In genomic region chr12:124422570-124423523, GRCh38 we compare ENCODE assay signal across 8 cellular contexts.
DNase-seq lines count a peak whose midpoint lies in the region; ATAC-seq and TF ChIP-seq lines count a peak whose summit lies in the region.

No MANE protein-coding gene starts in this region.

- no peaks in the 10 kb centered on the region for H3K4me1 ChIP-seq in CD8-positive, alpha-beta T cell (ENCODE audit: insufficient read depth, low read length)

- intact Hi-C loops in CD8-positive, alpha-beta T cell (cut with DNase I, micrococcal nuclease): no loop called here

- no peak overlapping the region for H3K27ac Mint-ChIP-seq in CD8-positive, alpha-beta T cell

- no peaks in the 10 kb centered on the region for H3K9me3 Mint-ChIP-seq in CD8-positive, alpha-beta T cell

- H3K9me3 ChIP-seq in CD8-positive, alpha-beta T cell (ENCODE audit: low read length): no peaks in the 10 kb centered on the region

- no peaks in the 10 kb centered on the region for H3K27me3 Mint-ChIP-seq in CD8-positive, alpha-beta T cell (ENCODE audit: low read depth)

- TF ChIP-seq CTCF in CD8-positive, alpha-beta T cell (IDR thresholded peaks at IDR 0.05): no peak

- DNase-seq in COLO829 (ENCODE audit: low spot score) (peak; percentile 71), NCI-H2107 treated with DMSO at 0.1 percent for 48 hours (lab: John Stamatoyannopoulos, UW; ENCODE audit: unreplicated experiment) (peak; percentile 65), cerebellar nuclear complex (lab: John Stamatoyannopoulos, UW) (peak; percentile 55 to 86), germinal center (ENCODE audit: low spot score) (no peak)
- DNase-seq in CD8-positive, alpha-beta T cell: no peak

- no peaks in the 10 kb centered on the region for H3K4me1 Mint-ChIP-seq in CD8-positive, alpha-beta T cell (ENCODE audit: low read depth)

- CTCF ChIA-PET in CD8-positive, alpha-beta T cell (lab: Charles Lee): no interaction called here

- H3K4me3 Mint-ChIP-seq in CD8-positive, alpha-beta T cell: no peak overlapping the region

- H3K27me3 ChIP-seq in layer of hippocampus (ENCODE audit: control insufficient read depth, insufficient read depth, low read length): no peaks in the 10 kb centered on the region
- no peaks in the 10 kb centered on the region for H3K27me3 ChIP-seq in CD8-positive, alpha-beta T cell (ENCODE audit: insufficient read depth, low read length)

- H3K36me3 ChIP-seq in CD8-positive, alpha-beta T cell (ENCODE audit: insufficient read depth, low read length): peaks cover 16% of the 10 kb centered on the region

- peaks cover 77% of the 10 kb centered on the region for H3K36me3 Mint-ChIP-seq in CD8-positive, alpha-beta T cell

- POLR2A ChIA-PET in CD8-positive, alpha-beta T cell (lab: Charles Lee): no interaction called here

- no peak overlapping the region for H3K4me3 ChIP-seq in CD8-positive, alpha-beta T cell (ENCODE audit: low read depth, low read length)

- H3K27ac ChIP-seq in layer of hippocampus (ENCODE audit: low read depth, low read length) (peak overlapping the region; percentile 69), temporal lobe (ENCODE audit: low read depth, low read length) (peak overlapping the region; percentile 20)
- no peak overlapping the region for H3K27ac ChIP-seq in CD8-positive, alpha-beta T cell (ENCODE audit: low read depth, low read length)

- no peak for ATAC-seq in CD8-positive, alpha-beta T cell
- ATAC-seq in HG03108 (IDR thresholded peaks at IDR 0.05; ENCODE audit: unreplicated experiment): no peak

Comparison
In these comparisons a context has a peak if more than half of its experiments do, and no peak if none do; other contexts are left out.
1. DNase-seq: peak in COLO829 (single experiment), NCI-H2107 treated with DMSO at 0.1 percent for 48 hours (single experiment) and cerebellar nuclear complex (2 of 2); none in CD8-positive, alpha-beta T cell (0 of 7) and germinal center (single experiment).